Comparison of ENCODE assay signal across 10 cellular contexts in genomic region chr7:77570330-77571011, GRCh38. TPM values are rescaled to one million over a fixed set of nuclear protein-coding genes. Genes with fewer than 3 reads are reported as not detected.
DNase-seq lines count a peak whose midpoint lies in the region; ATAC-seq and TF ChIP-seq lines count a peak whose summit lies in the region.
"Had no signal": no experiment of that assay in that cellular context is flagged by ENCODE, and none has a peak within 500 bp of the region (broad histone marks: within the 10 kb centered on the region; RNA-seq: fewer than 3 reads in every experiment).

No MANE protein-coding gene starts in this region.

- TF ChIP-seq CTCF in astrocyte of the spinal cord (IDR thresholded peaks at IDR 0.05; ENCODE audit: low read depth, low read length) = no peak
- no peak for TF ChIP-seq CTCF in RWPE1 (conservative IDR thresholded peaks at IDR 0.05; ENCODE audit: low read depth)

- POLR2A ChIA-PET in RWPE1 (lab: Yijun Ruan, JAX; ENCODE audit: low non-redundant PET) = no interaction called here

- DNase-seq in Ammon's horn (ENCODE audit: low spot score) (peak; percentile 64), HT1080 (ENCODE audit: low read depth) (peak; percentile 65), astrocyte of the spinal cord (ENCODE audit: low read depth, low spot score) (peak; percentile 74), medulla oblongata (ENCODE audit: extremely low spot score) (peak; percentile 75), RWPE1 (ENCODE audit: low spot score) (no peak), NCI-H187 (lab: John Stamatoyannopoulos, UW) (no peak)
- DNase-seq: kidney had no signal

- no peak overlapping the region for H3K27ac ChIP-seq in RWPE1

- in situ Hi-C loops in astrocyte of the spinal cord (cut with HindIII; ENCODE audit: low sequenced_read_pairs) = no loop called here

- no peak overlapping the region for H3K4me3 ChIP-seq in astrocyte of the spinal cord (ENCODE audit: low read depth, low read length)

- CTCF ChIA-PET in RWPE1 (lab: Yijun Ruan, JAX) = no interaction called here

- ATAC-seq in HG02588 (IDR thresholded peaks at IDR 0.05; ENCODE audit: unreplicated experiment) (no peak), HG03095 (IDR thresholded peaks at IDR 0.05; ENCODE audit: unreplicated experiment) (no peak)
- ATAC-seq: activated naive CD4-positive, alpha-beta T cell treated with anti-CD3 and anti-CD28 coated beads, Interleukin-2, amount 50 U/mL, for 72 hours had no signal

RNA-seq across cellular contexts. Expression of gene PTPN12, which starts 33.4 kb away (rescaled TPM):
- total RNA-seq in HT1080 (2014; rRNA removed; shearing (Covaris generic)) = 25.8 and 38.4 TPM in 2 replicates
- 87.1 and 113 TPM in 2 replicates for polyA plus RNA-seq in HT1080 (2015; cell fraction: cytosol; rRNA removed)
- 117 and 121 TPM in 2 replicates for polyA plus RNA-seq in HT1080 (2015; cell fraction: nucleus; rRNA removed)

Comparison
In these comparisons a context has a peak if more than half of its experiments do, and no peak if none do; other contexts are left out.
1. DNase-seq: peak in Ammon's horn (single experiment), HT1080 (single experiment), astrocyte of the spinal cord (single experiment) and medulla oblongata (single experiment); none in RWPE1 (single experiment) and NCI-H187 (0 of 2).